11 cellular contexts compared by ENCODE assay signal in genomic region chr3:137079572-137079971, GRCh38.
"Had no signal": no experiment of that assay in that cellular context is flagged by ENCODE, and none has a peak within 500 bp of the region (broad histone marks: within the 10 kb centered on the region; RNA-seq: fewer than 3 reads in every experiment).

No MANE protein-coding gene starts in this region.

- H3K36me3 ChIP-seq: HAP-1 had no signal

- FAIRE-seq: H1, H54 had no signal

- DNase-seq: GM23248, GOT3, H7, H9, HCEC 1CT, HFFc6 had no signal

- H3K4me3 ChIP-seq: GM23248, GM23338, HAP-1 had no signal

- H3K9ac ChIP-seq: GM23248 had no signal

- H3K4me2 ChIP-seq: GM23338 had no signal

- ATAC-seq: GM23338, HCT116 had no signal

- H3K9me3 ChIP-seq: HAP-1 had no signal

- H2AFZ ChIP-seq: GM23248, GM23338 had no signal

- H3K27ac ChIP-seq: GM23248 had no signal
